26 cellular contexts compared by ENCODE assay signal in the genomic region with DNA sequence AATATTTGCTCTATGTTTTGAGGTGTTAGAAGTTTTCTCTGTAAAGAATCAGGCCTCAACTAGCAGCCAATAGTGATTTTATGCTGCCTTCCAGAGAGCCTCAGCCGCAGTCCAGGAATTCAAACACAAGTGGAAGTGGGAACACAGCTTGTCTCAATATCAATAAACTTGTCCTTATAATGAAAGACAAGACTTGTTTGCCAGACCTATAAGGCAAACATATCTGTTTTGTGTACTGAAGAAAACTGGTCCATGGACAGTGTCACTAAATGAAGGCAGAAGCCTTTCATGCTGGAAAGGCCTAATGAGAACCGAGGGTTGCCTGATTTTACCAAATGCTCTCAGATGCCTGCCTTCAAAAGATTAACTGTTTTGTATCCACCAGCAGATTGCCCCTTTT.
"Had no signal": no experiment of that assay in that cellular context is flagged by ENCODE, and none has a peak within 500 bp of the region (broad histone marks: within the 10 kb centered on the region; RNA-seq: fewer than 3 reads in every experiment).

No MANE protein-coding gene starts in this region.

- H3K27me3 ChIP-seq: breast epithelium, MG63, Peyer's patch, SJSA1 had no signal

- DNase-seq: activated B cell treated with CpG ODN at 0.5 μM for 24 hours; activated CD4-positive, alpha-beta T cell treated with anti-CD3 and anti-CD28 coated beads for 1 hour; activated CD4-positive, alpha-beta T cell treated with anti-CD3 and anti-CD28 coated beads, Interleukin-2, amount 10 ng/mL, durations not matched to agents 24 days and 14 days; activated CD4-positive, alpha-beta T cell treated with anti-CD3 and anti-CD28 coated beads, Interleukin-2, amount 50 U/mL, for 48 hours; activated CD8-positive, alpha-beta memory T cell treated with anti-CD3 and anti-CD28 coated beads, Interleukin-2, amount 10 ng/mL, durations not matched to agents 7 days and 5 days; activated effector memory CD4-positive, alpha-beta T cell treated with Interleukin-2 at 50 U/mL for 16 hours; activated naive CD4-positive, alpha-beta T cell; activated T-cell treated with anti-CD3 and anti-CD28 coated beads, Interleukin-2, amount 50 U/mL, for 24 hours; aorta; MG63; MV-4-11; NCI-H1092 treated with DMSO at 0.1 percent for 48 hours; NCI-H1417 treated with DMSO at 0.1 percent for 48 hours; NCI-H187 treated with DMSO at 0.1 percent for 48 hours; NCI-H2081 treated with DMSO at 0.1 percent for 48 hours; NCI-H2171; NCI-H2227 treated with DMSO at 0.1 percent for 48 hours; NCI-H446 treated with DMSO at 0.1 percent for 48 hours; NCI-H524 treated with DMSO at 0.1 percent for 48 hours; NCI-H774; Peyer's patch; SHP77; T-helper 17 cell; T-helper 9 cell had no signal

- ATAC-seq: activated CD8-positive, alpha-beta memory T cell treated with anti-CD3 and anti-CD28 coated beads, Interleukin-2, amount 10 ng/mL, durations not matched to agents 7 days and 5 days; T-helper 17 cell had no signal

- H3K4me1 ChIP-seq: breast epithelium, Peyer's patch, SJSA1 had no signal

- H3K4me3 ChIP-seq: breast epithelium, MG63, Peyer's patch, SJSA1 had no signal

- H3K36me3 ChIP-seq: breast epithelium, MG63, Peyer's patch, SJSA1 had no signal

- H3K27ac ChIP-seq: breast epithelium, Peyer's patch, SJSA1 had no signal

- H3K9me3 ChIP-seq: breast epithelium, MG63, Peyer's patch, SJSA1 had no signal
